Comparison of ENCODE assay signal across 29 cellular contexts in the genomic region with DNA sequence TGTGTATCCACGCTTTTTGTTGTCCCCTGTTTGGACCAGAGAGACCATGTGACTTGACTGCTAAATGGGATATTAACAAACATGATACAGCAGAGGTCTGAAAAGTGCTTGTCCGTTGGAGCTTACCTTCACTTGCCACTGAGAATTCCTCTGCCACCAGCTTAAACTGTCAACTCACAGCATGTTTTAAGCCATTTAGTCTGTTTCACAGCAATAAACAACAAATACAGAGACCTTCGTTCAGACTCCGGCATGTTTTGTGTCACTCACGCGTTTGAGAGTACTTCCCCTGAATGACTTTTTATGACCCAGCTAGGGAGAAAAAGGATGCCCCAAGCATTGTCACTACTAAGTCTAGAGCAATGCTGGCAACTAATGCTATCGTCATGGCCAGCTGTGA.
"Had no signal": no experiment of that assay in that cellular context is flagged by ENCODE, and none has a peak within 500 bp of the region (broad histone marks: within the 10 kb centered on the region; RNA-seq: fewer than 3 reads in every experiment).

No MANE protein-coding gene starts in this region.

- ATAC-seq: heart left ventricle; left cardiac atrium; left lung; lower lobe of right lung; mucosa of descending colon; naive thymus-derived CD4-positive, alpha-beta T cell; natural killer cell treated with Interleukin-12 subunit alpha and Interleukin-12 subunit beta and Interleukin-15 and Interleukin-18, amount 100 ng/mL, for 72 hours; pancreas; right cardiac atrium; sciatic nerve; stimulated activated effector memory CD8-positive, alpha-beta T cell treated with anti-CD3 and anti-CD28 coated beads, Interleukin-12 subunit alpha, Interleukin-12 subunit beta, amount 100 ng/mL, for 72 hours; upper lobe of right lung had no signal

- DNase-seq: heart left ventricle; kidney glomerular epithelial cell; left cardiac atrium; left lung; lower lobe of right lung; mammary epithelial cell; midbrain; mucosa of descending colon; naive thymus-derived CD4-positive, alpha-beta T cell; pancreas; posterior cingulate gyrus; retina; right cardiac atrium; spleen; stimulated activated CD4-positive, alpha-beta T cell treated with anti-CD3 and anti-CD28 coated beads, Interleukin-4, amount 100 ng/mL, for 24 hours; stimulated activated naive CD4-positive, alpha-beta T cell; tibial artery; trophoblast cell; upper lobe of right lung had no signal

- H3K4me1 Mint-ChIP-seq: naive thymus-derived CD4-positive, alpha-beta T cell; stimulated activated effector memory CD8-positive, alpha-beta T cell treated with anti-CD3 and anti-CD28 coated beads, Interleukin-12 subunit alpha, Interleukin-12 subunit beta, amount 100 ng/mL, for 72 hours had no signal

- H3K36me3 Mint-ChIP-seq: naive thymus-derived CD4-positive, alpha-beta T cell; natural killer cell treated with Interleukin-12 subunit alpha and Interleukin-12 subunit beta and Interleukin-15 and Interleukin-18, amount 100 ng/mL, for 72 hours; stimulated activated effector memory CD8-positive, alpha-beta T cell treated with anti-CD3 and anti-CD28 coated beads, Interleukin-12 subunit alpha, Interleukin-12 subunit beta, amount 100 ng/mL, for 72 hours had no signal

- H3K36me3 ChIP-seq: heart left ventricle, left lung, lower lobe of right lung, pancreas, prostate gland, spleen, suprapubic skin, thoracic aorta, tibial artery, upper lobe of right lung had no signal

- H3K4me3 Mint-ChIP-seq: naive thymus-derived CD4-positive, alpha-beta T cell; natural killer cell treated with Interleukin-12 subunit alpha and Interleukin-12 subunit beta and Interleukin-15 and Interleukin-18, amount 100 ng/mL, for 72 hours; stimulated activated effector memory CD8-positive, alpha-beta T cell treated with anti-CD3 and anti-CD28 coated beads, Interleukin-12 subunit alpha, Interleukin-12 subunit beta, amount 100 ng/mL, for 72 hours; stimulated activated naive CD8-positive, alpha-beta T cell treated with anti-CD3 and anti-CD28 coated beads, Interleukin-15, Interleukin-2, amounts not matched to agents 100 ng/mL and 50 ng/mL, for 24 hours had no signal

- H3K27me3 ChIP-seq: heart left ventricle, left lung, pancreas, spleen, suprapubic skin, tibial artery, upper lobe of right lung had no signal

- H3K9me3 ChIP-seq: heart left ventricle, left lung, lower lobe of right lung, mucosa of descending colon, pancreas, prostate gland, suprapubic skin, thoracic aorta, tibial artery, upper lobe of right lung had no signal

- H3K27ac ChIP-seq: heart left ventricle, left lung, lower lobe of right lung, pancreas, prostate gland, skin epidermis, spleen, suprapubic skin, thoracic aorta, tibial artery, upper lobe of right lung had no signal

- H3K27me3 Mint-ChIP-seq: naive thymus-derived CD4-positive, alpha-beta T cell; natural killer cell treated with Interleukin-12 subunit alpha and Interleukin-12 subunit beta and Interleukin-15 and Interleukin-18, amount 100 ng/mL, for 72 hours; stimulated activated naive CD8-positive, alpha-beta T cell treated with anti-CD3 and anti-CD28 coated beads, Interleukin-15, Interleukin-2, amounts not matched to agents 100 ng/mL and 50 ng/mL, for 24 hours had no signal

- H3K4me1 ChIP-seq: heart left ventricle, left lung, lower lobe of right lung, pancreas, prostate gland, spleen, suprapubic skin, tibial artery, upper lobe of right lung had no signal

- FAIRE-seq: keratinocyte, pancreas, urothelium cell line had no signal

- H3K27ac Mint-ChIP-seq: naive thymus-derived CD4-positive, alpha-beta T cell; natural killer cell treated with Interleukin-12 subunit alpha and Interleukin-12 subunit beta and Interleukin-15 and Interleukin-18, amount 100 ng/mL, for 72 hours; stimulated activated effector memory CD8-positive, alpha-beta T cell treated with anti-CD3 and anti-CD28 coated beads, Interleukin-12 subunit alpha, Interleukin-12 subunit beta, amount 100 ng/mL, for 72 hours; stimulated activated naive CD8-positive, alpha-beta T cell treated with anti-CD3 and anti-CD28 coated beads, Interleukin-15, Interleukin-2, amounts not matched to agents 100 ng/mL and 50 ng/mL, for 24 hours had no signal

- H3K4me3 ChIP-seq: heart left ventricle, left lung, lower lobe of right lung, mucosa of descending colon, pancreas, prostate gland, skin epidermis, spleen, suprapubic skin, thoracic aorta, tibial artery, upper lobe of right lung had no signal
